14 cellular contexts compared by ENCODE assay signal in genomic region chr10:5475974-5476807, GRCh38. TPM values are rescaled to one million over a fixed set of nuclear protein-coding genes. Genes with fewer than 3 reads are reported as not detected.
"Had no signal": no experiment of that assay in that cellular context is flagged by ENCODE, and none has a peak within 500 bp of the region (broad histone marks: within the 10 kb centered on the region; RNA-seq: fewer than 3 reads in every experiment).

No MANE protein-coding gene starts in this region.

RNA-seq across cellular contexts. Expression of gene CALML5, which starts 23.2 kb away (rescaled TPM):
- total RNA-seq: activated CD4-positive, alpha-beta memory T cell treated with anti-CD3 and anti-CD28 coated beads, Interleukin-2, amount 10 ng/mL, durations not matched to agents 7 days and 5 days; activated CD4-positive, alpha-beta T cell treated with anti-CD3 and anti-CD28 coated beads, Interleukin-2, amount 10 ng/mL, durations not matched to agents 7 days and 5 days; activated naive CD4-positive, alpha-beta T cell treated with anti-CD3 and anti-CD28 coated beads for 36 hours; activated naive CD8-positive, alpha-beta T cell treated with anti-CD3 and anti-CD28 coated beads for 36 hours; activated T-helper 1 cell treated with anti-CD3 and anti-CD28 coated beads, Interleukin-12 subunit alpha, Interleukin-12 subunit beta, Interleukin-2, Interleukin-4 antibody, amounts not matched to agents 30 ng/mL and 10 ng/mL and 1 ng/mL, durations not matched to agents 14 hours and 24 hours and 36 hours; activated T-helper 2 cell treated with anti-CD3 and anti-CD28 coated beads, Interferon-gamma antibody, Interleukin-2, Interleukin-4, amounts not matched to agents 10 μg/mL and 5 μg/mL and 100 μg/mL, durations not matched to agents 14 hours and 24 hours and 36 hours; adrenal gland; aorta; body of pancreas; chondrocyte; dermis microvascular lymphatic vessel endothelial cell; esophagus muscularis mucosa; gastrocnemius medialis; T-helper 1 cell treated with Interleukin-12 subunit alpha and Interleukin-12 subunit beta and Interleukin-4 antibody, amounts not matched to agents 30 ng/mL and 1 ng/mL, for 36 hours had no signal
- polyA plus RNA-seq: adrenal gland, aorta had no signal

RNA-seq across cellular contexts. Expression of gene CALML3, which starts 48.6 kb away (rescaled TPM):
- total RNA-seq: activated CD4-positive, alpha-beta memory T cell treated with anti-CD3 and anti-CD28 coated beads, Interleukin-2, amount 10 ng/mL, durations not matched to agents 7 days and 5 days; activated CD4-positive, alpha-beta T cell treated with anti-CD3 and anti-CD28 coated beads, Interleukin-2, amount 10 ng/mL, durations not matched to agents 7 days and 5 days; activated naive CD4-positive, alpha-beta T cell treated with anti-CD3 and anti-CD28 coated beads for 36 hours; activated naive CD8-positive, alpha-beta T cell treated with anti-CD3 and anti-CD28 coated beads for 36 hours; activated T-helper 1 cell treated with anti-CD3 and anti-CD28 coated beads, Interleukin-12 subunit alpha, Interleukin-12 subunit beta, Interleukin-2, Interleukin-4 antibody, amounts not matched to agents 30 ng/mL and 10 ng/mL and 1 ng/mL, durations not matched to agents 14 hours and 24 hours and 36 hours; activated T-helper 2 cell treated with anti-CD3 and anti-CD28 coated beads, Interferon-gamma antibody, Interleukin-2, Interleukin-4, amounts not matched to agents 10 μg/mL and 5 μg/mL and 100 μg/mL, durations not matched to agents 14 hours and 24 hours and 36 hours; adrenal gland; aorta; body of pancreas; chondrocyte; dermis microvascular lymphatic vessel endothelial cell; esophagus muscularis mucosa; gastrocnemius medialis; T-helper 1 cell treated with Interleukin-12 subunit alpha and Interleukin-12 subunit beta and Interleukin-4 antibody, amounts not matched to agents 30 ng/mL and 1 ng/mL, for 36 hours had no signal
